ENCODE assay signal across 12 cellular contexts in the genomic region with DNA sequence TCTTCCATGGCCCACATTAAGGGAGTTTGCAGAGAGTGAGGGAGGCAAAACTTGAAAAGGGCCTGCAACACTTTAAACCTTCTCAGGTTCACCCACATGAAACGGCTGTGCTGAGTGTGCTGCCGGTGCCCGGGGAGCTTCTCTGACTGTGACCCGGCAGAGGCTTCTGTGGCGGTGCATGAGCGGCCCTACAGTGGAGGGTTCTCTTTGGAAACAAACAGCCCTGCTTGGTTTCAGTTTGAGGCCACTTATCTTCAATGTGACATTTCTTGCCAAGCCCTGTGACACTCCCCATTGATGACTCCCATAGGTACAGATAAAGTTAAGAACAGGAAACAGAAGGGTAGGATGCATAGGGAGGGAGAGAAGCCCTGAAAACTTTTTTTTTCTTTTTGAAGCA. TPM values are rescaled to one million over a fixed set of nuclear protein-coding genes. Genes with fewer than 3 reads are reported as not detected.
A peak's percentile ranks its signal among the peaks of the same experiment; 100 is the strongest.
DNase-seq lines count a peak whose midpoint lies in the region; ATAC-seq and TF ChIP-seq lines count a peak whose summit lies in the region.
"Had no signal": no experiment of that assay in that cellular context is flagged by ENCODE, and none has a peak within 500 bp of the region (broad histone marks: within the 10 kb centered on the region; RNA-seq: fewer than 3 reads in every experiment).

No MANE protein-coding gene starts in this region.

- CTCF ChIA-PET in activated CD8-positive, alpha-beta T cell treated with anti-CD3 and anti-CD28 coated beads, Interleukin-2, amount 10 ng/mL, durations not matched to agents 7 days and 5 days (lab: Charles Lee), result interaction anchor here (0.8 to 1.2 kb wide), 2 partner anchors 23 to 93 kb away, joined by 3 read pairs; no protein-coding TSS in a partner anchor

- TF ChIP-seq CTCF in heart left ventricle (IDR thresholded peaks at IDR 0.05), result no peak

- peaks cover 48% of the 10 kb centered on the region for H3K36me3 Mint-ChIP-seq in activated CD8-positive, alpha-beta T cell treated with anti-CD3 and anti-CD28 coated beads, Interleukin-2, amount 10 ng/mL, durations not matched to agents 7 days and 5 days (ENCODE audit: low read depth)
- H3K36me3 Mint-ChIP-seq in stimulated activated naive B cell treated with anti-CD40 and anti-IgM and Interleukin-4, amounts not matched to agents 10 μg/mL and 1 μg/mL and 100 μg/mL, for 72 hours, result peaks cover 26 to 53% of the 10 kb centered on the region in 2 donors

- H3K9me3 ChIP-seq in heart left ventricle, result no peaks in the 10 kb centered on the region

- TF ChIP-seq POLR2A in heart left ventricle (IDR thresholded peaks at IDR 0.05), result no peak

- peaks cover 0 to 73% (median 19%) of the 10 kb centered on the region in 9 donors for H3K36me3 ChIP-seq in heart left ventricle

- POLR2A ChIA-PET in activated CD8-positive, alpha-beta T cell treated with anti-CD3 and anti-CD28 coated beads, Interleukin-2, amount 10 ng/mL, durations not matched to agents 7 days and 5 days (lab: Charles Lee), result interaction anchor here (1.0 to 1.2 kb wide), 2 partner anchors 31 to 72 kb away, joined by 3 read pairs; a partner anchor contains a TSS

- no peaks in the 10 kb centered on the region for H3K9me3 Mint-ChIP-seq in activated CD8-positive, alpha-beta T cell treated with anti-CD3 and anti-CD28 coated beads, Interleukin-2, amount 10 ng/mL, durations not matched to agents 7 days and 5 days (ENCODE audit: insufficient read depth)
- H3K9me3 Mint-ChIP-seq in stimulated activated naive B cell treated with anti-CD40 and anti-IgM and Interleukin-4, amounts not matched to agents 10 μg/mL and 1 μg/mL and 100 μg/mL, for 72 hours, result no peaks in the 10 kb centered on the region
- H3K9me3 Mint-ChIP-seq: activated B cell treated with CpG ODN at 0.5 μM for 24 hours had no signal

- H3K4me1 ChIP-seq in heart left ventricle, result peaks cover 0 to 29% (median 23%) of the 10 kb centered on the region in 12 donors

- H3K27me3 Mint-ChIP-seq in activated CD8-positive, alpha-beta T cell treated with anti-CD3 and anti-CD28 coated beads, Interleukin-2, amount 10 ng/mL, durations not matched to agents 7 days and 5 days (ENCODE audit: low read depth), result no peaks in the 10 kb centered on the region
- H3K27me3 Mint-ChIP-seq in stimulated activated naive B cell treated with anti-CD40 and anti-IgM and Interleukin-4, amounts not matched to agents 10 μg/mL and 1 μg/mL and 100 μg/mL, for 72 hours, result no peaks in the 10 kb centered on the region
- H3K27me3 Mint-ChIP-seq: activated B cell treated with CpG ODN at 0.5 μM for 24 hours had no signal

- DNase-seq in T-helper 1 cell (peak in 3 of 5 donors; percentile 33 to 35 (median 34)), heart left ventricle (no peak), NCI-H1417 (lab: John Stamatoyannopoulos, UW) (no peak), cerebellar nuclear complex (lab: John Stamatoyannopoulos, UW) (no peak)
- peak; percentile 76 for DNase-seq in activated CD8-positive, alpha-beta T cell treated with anti-CD3 and anti-CD28 coated beads, Interleukin-2, amount 10 ng/mL, durations not matched to agents 7 days and 5 days
- no peak for DNase-seq in stimulated activated naive B cell treated with anti-CD40 and anti-IgM and Interleukin-4, amounts not matched to agents 10 μg/mL and 1 μg/mL and 100 μg/mL, for 72 hours
- DNase-seq: activated B cell treated with CpG ODN at 0.5 μM for 24 hours, H7 had no signal

- peak overlapping the region; percentile 76 for H3K27ac Mint-ChIP-seq in activated CD8-positive, alpha-beta T cell treated with anti-CD3 and anti-CD28 coated beads, Interleukin-2, amount 10 ng/mL, durations not matched to agents 7 days and 5 days
- H3K27ac Mint-ChIP-seq in stimulated activated naive B cell treated with anti-CD40 and anti-IgM and Interleukin-4, amounts not matched to agents 10 μg/mL and 1 μg/mL and 100 μg/mL, for 72 hours, result peak overlapping the region; percentile 77
- H3K27ac Mint-ChIP-seq: activated B cell treated with CpG ODN at 0.5 μM for 24 hours had no signal

- H3K4me1 Mint-ChIP-seq in activated CD8-positive, alpha-beta T cell treated with anti-CD3 and anti-CD28 coated beads, Interleukin-2, amount 10 ng/mL, durations not matched to agents 7 days and 5 days (ENCODE audit: low read depth), result peaks cover 26% of the 10 kb centered on the region
- H3K4me1 Mint-ChIP-seq in stimulated activated naive B cell treated with anti-CD40 and anti-IgM and Interleukin-4, amounts not matched to agents 10 μg/mL and 1 μg/mL and 100 μg/mL, for 72 hours, result peaks cover 2 to 6% of the 10 kb centered on the region in 2 donors
- H3K4me1 Mint-ChIP-seq: activated B cell treated with CpG ODN at 0.5 μM for 24 hours had no signal

- WGBS in heart left ventricle, 4 donors, result 11 to 30% (median 14%) methylated on average over 6 of the region's 6 CpGs

- intact Hi-C loops in heart left ventricle (cut with DNase I), result no loop called here

- ATAC-seq in activated CD8-positive, alpha-beta T cell treated with anti-CD3 and anti-CD28 coated beads, Interleukin-2, amount 10 ng/mL, durations not matched to agents 7 days and 5 days, result peak; percentile 97
- ATAC-seq in heart left ventricle (peak; percentile 54 to 80 (median 58)), HG03442 (IDR thresholded peaks at IDR 0.05; ENCODE audit: unreplicated experiment) (no peak)
- ATAC-seq in stimulated activated naive B cell treated with anti-CD40 and anti-IgM and Interleukin-4, amounts not matched to agents 10 μg/mL and 1 μg/mL and 100 μg/mL, for 72 hours (replicated peaks), result peak in 1 of 2 donors; percentile 27

- H3K4me3 ChIP-seq in heart left ventricle, result no peak overlapping the region

- H3K27ac ChIP-seq in heart left ventricle, result peak overlapping the region in 8 of 12 donors; percentile 9 to 57 (median 36)
- H3K27ac ChIP-seq: epithelial cell of prostate had no signal

- H3K4me3 Mint-ChIP-seq in activated CD8-positive, alpha-beta T cell treated with anti-CD3 and anti-CD28 coated beads, Interleukin-2, amount 10 ng/mL, durations not matched to agents 7 days and 5 days, result peak overlapping the region; percentile 2
- H3K4me3 Mint-ChIP-seq in stimulated activated naive B cell treated with anti-CD40 and anti-IgM and Interleukin-4, amounts not matched to agents 10 μg/mL and 1 μg/mL and 100 μg/mL, for 72 hours, result no peak overlapping the region
- H3K4me3 Mint-ChIP-seq: activated B cell treated with CpG ODN at 0.5 μM for 24 hours had no signal

- no peaks in the 10 kb centered on the region for H3K27me3 ChIP-seq in heart left ventricle

RNA-seq across cellular contexts. Expression of a gene that starts 31.8 kb away (rescaled TPM):
- 10 to 100 TPM; 50.6 to 50.7 TPM for total RNA-seq in activated CD8-positive, alpha-beta T cell treated with anti-CD3 and anti-CD28 coated beads, Interleukin-2, amount 10 ng/mL, durations not matched to agents 7 days and 5 days
- total RNA-seq in heart left ventricle, result 10 to 100 TPM in 6 of 9 donors, 1 to 10 TPM in 3; 4.0 to 46.8 (median 15.0) TPM
- 10 to 100 TPM; 13.1 to 17.4 TPM for polyA plus RNA-seq in heart left ventricle

RNA-seq across cellular contexts. Expression of a gene that starts 56.8 kb away (rescaled TPM):
- not detected for total RNA-seq in activated CD8-positive, alpha-beta T cell treated with anti-CD3 and anti-CD28 coated beads, Interleukin-2, amount 10 ng/mL, durations not matched to agents 7 days and 5 days
- total RNA-seq in heart left ventricle, result under 1 TPM in 2 of 9 donors, not detected in 7; 0.34 to 0.45 TPM
- under 1 TPM in 1 of 2 donors, not detected in 1; 0.15 TPM for polyA plus RNA-seq in heart left ventricle
- total RNA-seq: H7, LHCN-M2, pulmonary artery endothelial cell had no signal

Comparison
In these comparisons a context has a peak if more than half of its experiments do, and no peak if none do; other contexts are left out.
1. DNase-seq: peak in T-helper 1 cell (3 of 5) and activated CD8-positive, alpha-beta T cell treated with anti-CD3 and anti-CD28 coated beads, Interleukin-2, amount 10 ng/mL, durations not matched to agents 7 days and 5 days (single experiment); none in heart left ventricle (0 of 5), stimulated activated naive B cell treated with anti-CD40 and anti-IgM and Interleukin-4, amounts not matched to agents 10 μg/mL and 1 μg/mL and 100 μg/mL, for 72 hours (single experiment), NCI-H1417 (0 of 3) and cerebellar nuclear complex (0 of 2).